18 cellular contexts compared by ENCODE assay signal in the genomic region with DNA sequence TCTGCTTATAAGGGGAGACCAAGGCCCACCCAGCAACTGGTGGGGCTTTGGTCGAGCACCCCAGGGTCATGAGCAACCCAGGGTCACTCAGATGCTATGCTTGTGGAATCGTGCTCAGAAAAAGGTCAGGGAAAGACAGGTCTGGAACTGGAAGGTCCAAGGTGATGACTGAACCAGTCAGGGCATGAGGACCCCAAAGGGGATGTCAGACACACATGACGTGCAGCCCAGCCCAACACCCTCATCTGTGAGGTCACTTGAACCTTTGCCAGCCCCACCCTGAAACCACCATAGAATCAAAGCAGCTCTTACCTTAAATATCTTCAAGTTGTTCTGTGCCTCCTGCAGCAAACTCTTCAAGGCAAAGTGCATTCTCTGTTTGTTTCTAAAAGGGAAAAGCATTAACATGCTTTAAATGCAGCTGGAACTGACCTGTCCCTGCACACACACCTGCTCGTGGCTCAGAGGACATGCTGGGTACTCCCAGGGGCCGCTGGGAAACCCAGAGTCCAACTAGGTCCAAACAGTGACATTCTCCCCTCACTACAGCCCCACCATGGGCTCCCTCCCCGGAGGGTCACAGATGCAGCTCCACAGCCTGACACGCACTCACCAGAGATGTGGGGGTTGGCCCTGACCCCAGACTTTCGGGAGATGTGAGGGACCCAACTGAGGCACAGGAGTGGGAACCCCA. TPM values are rescaled to one million over a fixed set of nuclear protein-coding genes. Genes with fewer than 3 reads are reported as not detected.
DNase-seq lines count a peak whose midpoint lies in the region; ATAC-seq and TF ChIP-seq lines count a peak whose summit lies in the region.
"Had no signal": no experiment of that assay in that cellular context is flagged by ENCODE, and none has a peak within 500 bp of the region (broad histone marks: within the 10 kb centered on the region; RNA-seq: fewer than 3 reads in every experiment).

No MANE protein-coding gene starts in this region.

- no peak for TF ChIP-seq POLR2A in stomach (IDR thresholded peaks at IDR 0.05)

- no peak overlapping the region for H3K4me3 Mint-ChIP-seq in activated CD4-positive, alpha-beta T cell treated with anti-CD3 and anti-CD28 coated beads, Interleukin-2, amount 10 ng/mL, durations not matched to agents 7 days and 5 days
- no peak overlapping the region for H3K4me3 Mint-ChIP-seq in activated CD4-positive, alpha-beta T cell treated with anti-CD3 and anti-CD28 coated beads for 36 hours
- H3K4me3 Mint-ChIP-seq in mesothelial cell of epicardium: no peak overlapping the region

- CTCF ChIA-PET in activated CD4-positive, alpha-beta T cell treated with anti-CD3 and anti-CD28 coated beads, Interleukin-2, amount 10 ng/mL, durations not matched to agents 7 days and 5 days (lab: Charles Lee): no interaction called here
- CTCF ChIA-PET in activated CD4-positive, alpha-beta T cell treated with anti-CD3 and anti-CD28 coated beads for 36 hours (lab: Charles Lee): no interaction called here

- H3K27ac ChIP-seq in coronary artery (no peak overlapping the region), stomach (no peak overlapping the region)
- H3K27ac ChIP-seq: 22Rv1, C4-2B, HL-60, KMS-11, PC-9, SJCRH30 had no signal

- no peak for ATAC-seq in activated CD4-positive, alpha-beta T cell treated with anti-CD3 and anti-CD28 coated beads for 36 hours
- ATAC-seq in HG02852 (IDR thresholded peaks at IDR 0.05; ENCODE audit: unreplicated experiment) (no peak), HG02571 (IDR thresholded peaks at IDR 0.05; ENCODE audit: unreplicated experiment) (no peak)

- H3K36me3 Mint-ChIP-seq in activated CD4-positive, alpha-beta T cell treated with anti-CD3 and anti-CD28 coated beads, Interleukin-2, amount 10 ng/mL, durations not matched to agents 7 days and 5 days (ENCODE audit: low read depth): peaks cover 25% of the 10 kb centered on the region
- H3K36me3 Mint-ChIP-seq in activated CD4-positive, alpha-beta T cell treated with anti-CD3 and anti-CD28 coated beads for 36 hours (ENCODE audit: low read depth): peaks cover 44% of the 10 kb centered on the region
- H3K36me3 Mint-ChIP-seq in mesothelial cell of epicardium: peaks cover 27% of the 10 kb centered on the region

- no peaks in the 10 kb centered on the region for H3K4me1 Mint-ChIP-seq in activated CD4-positive, alpha-beta T cell treated with anti-CD3 and anti-CD28 coated beads, Interleukin-2, amount 10 ng/mL, durations not matched to agents 7 days and 5 days
- H3K4me1 Mint-ChIP-seq in activated CD4-positive, alpha-beta T cell treated with anti-CD3 and anti-CD28 coated beads for 36 hours: no peaks in the 10 kb centered on the region
- peaks cover 23% of the 10 kb centered on the region for H3K4me1 Mint-ChIP-seq in mesothelial cell of epicardium

- WGBS in stomach, 5 donors: 81 to 93% (median 90%) methylated on average over 5 to 8 of the region's 8 CpGs

- no peak overlapping the region for H3K4me3 ChIP-seq in coronary artery
- no peak overlapping the region for H3K4me3 ChIP-seq in stomach
- H3K4me3 ChIP-seq: PC-9, SJCRH30 had no signal

- H3K36me3 ChIP-seq in stomach: peaks cover 62 to 100% (median 100%) of the 10 kb centered on the region in 4 donors

- H3K27me3 Mint-ChIP-seq in activated CD4-positive, alpha-beta T cell treated with anti-CD3 and anti-CD28 coated beads, Interleukin-2, amount 10 ng/mL, durations not matched to agents 7 days and 5 days: no peaks in the 10 kb centered on the region
- H3K27me3 Mint-ChIP-seq in activated CD4-positive, alpha-beta T cell treated with anti-CD3 and anti-CD28 coated beads for 36 hours: no peaks in the 10 kb centered on the region
- H3K27me3 Mint-ChIP-seq in mesothelial cell of epicardium (ENCODE audit: low read depth): no peaks in the 10 kb centered on the region

- no peak for TF ChIP-seq EP300 in stomach (IDR thresholded peaks at IDR 0.05)

- H3K9me3 ChIP-seq in stomach: no peaks in the 10 kb centered on the region

- peak overlapping the region; percentile 57 for H3K27ac Mint-ChIP-seq in activated CD4-positive, alpha-beta T cell treated with anti-CD3 and anti-CD28 coated beads, Interleukin-2, amount 10 ng/mL, durations not matched to agents 7 days and 5 days
- no peak overlapping the region for H3K27ac Mint-ChIP-seq in activated CD4-positive, alpha-beta T cell treated with anti-CD3 and anti-CD28 coated beads for 36 hours
- H3K27ac Mint-ChIP-seq in mesothelial cell of epicardium: peak overlapping the region; percentile 95

- intact Hi-C loops in activated CD4-positive, alpha-beta T cell treated with anti-CD3 and anti-CD28 coated beads for 36 hours (cut with DNase I, micrococcal nuclease): no loop called here
- intact Hi-C loops in stomach (cut with DNase I; ENCODE audit: low total_unique reads): no loop called here

- POLR2A ChIA-PET in activated CD4-positive, alpha-beta T cell treated with anti-CD3 and anti-CD28 coated beads, Interleukin-2, amount 10 ng/mL, durations not matched to agents 7 days and 5 days (lab: Charles Lee): no interaction called here
- POLR2A ChIA-PET in activated CD4-positive, alpha-beta T cell treated with anti-CD3 and anti-CD28 coated beads for 36 hours (lab: Charles Lee): no interaction called here

- no peaks in the 10 kb centered on the region for H3K27me3 ChIP-seq in stomach
- H3K27me3 ChIP-seq: SJCRH30 had no signal

- peaks cover 2% of the 10 kb centered on the region for H3K9me3 Mint-ChIP-seq in activated CD4-positive, alpha-beta T cell treated with anti-CD3 and anti-CD28 coated beads, Interleukin-2, amount 10 ng/mL, durations not matched to agents 7 days and 5 days
- H3K9me3 Mint-ChIP-seq in activated CD4-positive, alpha-beta T cell treated with anti-CD3 and anti-CD28 coated beads for 36 hours (ENCODE audit: low read depth): no peaks in the 10 kb centered on the region
- peaks cover 7% of the 10 kb centered on the region for H3K9me3 Mint-ChIP-seq in mesothelial cell of epicardium

- H3K4me1 ChIP-seq in stomach: no peaks in the 10 kb centered on the region
- H3K4me1 ChIP-seq: SJCRH30 had no signal

- TF ChIP-seq CTCF in coronary artery (IDR thresholded peaks at IDR 0.05) (no peak), mesothelial cell of epicardium (IDR thresholded peaks at IDR 0.05; ENCODE audit: unreplicated experiment) (no peak), stomach (IDR thresholded peaks at IDR 0.05) (no peak)

- no peak for DNase-seq in activated CD4-positive, alpha-beta T cell treated with anti-CD3 and anti-CD28 coated beads, Interleukin-2, amount 10 ng/mL, durations not matched to agents 7 days and 5 days
- DNase-seq in activated CD4-positive, alpha-beta T cell treated with anti-CD3 and anti-CD28 coated beads for 36 hours: no peak
- DNase-seq in coronary artery (ENCODE audit: low spot score) (peak; percentile 46), mesothelial cell of epicardium (ENCODE audit: low spot score in 2 of 2, unreplicated experiment in 2 of 2) (no peak), stomach (peak; percentile 10), NCI-H146 (lab: John Stamatoyannopoulos, UW) (no peak)
- DNase-seq: AML-193, NCI-H1417, NCI-H1930, NCI-H226, PC-9, SJCRH30 had no signal

RNA-seq across cellular contexts. Expression of a gene that starts 29.4 kb away (rescaled TPM):
- total RNA-seq in activated CD4-positive, alpha-beta T cell treated with anti-CD3 and anti-CD28 coated beads, Interleukin-2, amount 10 ng/mL, durations not matched to agents 7 days and 5 days: 10 to 100 TPM in 1 of 2 experiments, 1 to 10 TPM in 1; 9.6 to 10.9 TPM
- 10 to 100 TPM in 1 of 2 experiments, 1 to 10 TPM in 1; 9.9 to 12.2 TPM for total RNA-seq in activated CD4-positive, alpha-beta T cell treated with anti-CD3 and anti-CD28 coated beads for 36 hours
- total RNA-seq in mesothelial cell of epicardium: 7.8 to 10.0 TPM (median 9.3 TPM) in 3 replicates
- 10 to 100 TPM in 4 of 5 donors, 1 to 10 TPM in 1; 1.4 to 14.6 (median 11.6) TPM for total RNA-seq in stomach
- polyA plus RNA-seq in stomach: 10 to 100 TPM in 1 of 3 donors, 1 to 10 TPM in 2; 2.7 to 17.1 (median 6.0) TPM

Comparison
In these comparisons a context has a peak if more than half of its experiments do, and no peak if none do; other contexts are left out.
1. DNase-seq: peak in coronary artery (single experiment) and stomach (single experiment); none in activated CD4-positive, alpha-beta T cell treated with anti-CD3 and anti-CD28 coated beads, Interleukin-2, amount 10 ng/mL, durations not matched to agents 7 days and 5 days (single experiment), activated CD4-positive, alpha-beta T cell treated with anti-CD3 and anti-CD28 coated beads for 36 hours (single experiment), mesothelial cell of epicardium (0 of 2) and NCI-H146 (single experiment).